Comparison of ENCODE assay signal across 14 cellular contexts in the genomic region with DNA sequence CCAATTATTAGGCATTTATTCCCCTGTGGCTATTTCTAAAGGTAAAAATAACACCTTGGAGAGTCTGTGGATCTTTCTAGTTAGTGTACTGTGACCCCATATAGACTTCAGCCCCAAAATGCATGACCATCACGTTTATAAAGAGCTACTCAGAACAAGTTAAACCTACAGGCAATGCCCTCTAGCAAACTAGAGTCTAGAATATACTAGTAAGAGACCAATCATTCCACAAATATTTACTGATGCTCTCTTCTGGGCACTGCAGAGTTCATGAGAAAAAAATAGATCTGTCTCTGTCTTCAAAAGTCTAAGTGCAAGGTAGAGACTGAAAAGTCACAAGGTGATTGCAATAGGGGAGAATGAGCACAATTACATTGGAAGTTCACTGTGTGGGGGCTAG. TPM values are rescaled to one million over a fixed set of nuclear protein-coding genes. Genes with fewer than 3 reads are reported as not detected.
A peak's percentile ranks its signal among the peaks of the same experiment; 100 is the strongest.
DNase-seq lines count a peak whose midpoint lies in the region; FAIRE-seq and TF ChIP-seq lines count a peak whose summit lies in the region.
"Had no signal": no experiment of that assay in that cellular context is flagged by ENCODE, and none has a peak within 500 bp of the region (broad histone marks: within the 10 kb centered on the region; RNA-seq: fewer than 3 reads in every experiment).

No MANE protein-coding gene starts in this region.

- H3K9me3 ChIP-seq in astrocyte (ENCODE audit: insufficient read depth, low read depth, low read length) (no peaks in the 10 kb centered on the region), mesenchymal stem cell (ENCODE audit: control insufficient read depth, low read length) (no peaks in the 10 kb centered on the region), tibial artery (no peaks in the 10 kb centered on the region)
- H3K9me3 ChIP-seq: A549, BE2C had no signal

- no peaks in the 10 kb centered on the region for H3K79me2 ChIP-seq in astrocyte (ENCODE audit: insufficient read depth, low read length)

- H3K27me3 ChIP-seq in astrocyte (ENCODE audit: insufficient read depth, low read length), result no peaks in the 10 kb centered on the region
- no peaks in the 10 kb centered on the region for H3K27me3 ChIP-seq in mesenchymal stem cell (ENCODE audit: control insufficient read depth in 1 of 2, insufficient read depth in 1 of 2, low read length in 2 of 2)
- H3K27me3 ChIP-seq in tibial artery, result no peaks in the 10 kb centered on the region
- H3K27me3 ChIP-seq: BE2C had no signal

- no peak overlapping the region for H2BK120ac ChIP-seq in mesenchymal stem cell (ENCODE audit: low read depth, low read length)

- H3K79me1 ChIP-seq in mesenchymal stem cell (replicated peaks; ENCODE audit: low read length, poor library complexity, severe bottlenecking), result no peaks in the 10 kb centered on the region

- H3K27ac ChIP-seq in astrocyte (ENCODE audit: low read depth, low read length) (no peak overlapping the region), mesenchymal stem cell (ENCODE audit: low read length, poor library complexity, severe bottlenecking) (no peak overlapping the region), tibial artery (peak overlapping the region; percentile 26 to 59)
- H3K27ac ChIP-seq: A549 had no signal

- no peak overlapping the region for H3K23ac ChIP-seq in mesenchymal stem cell (ENCODE audit: low read length in 2 of 2)

- no peak overlapping the region for H2BK5ac ChIP-seq in mesenchymal stem cell (ENCODE audit: low read depth, low read length, poor library complexity, severe bottlenecking)

- H3K14ac ChIP-seq in mesenchymal stem cell (ENCODE audit: low read length in 2 of 2), result no peak overlapping the region

- H3K4me3 Mint-ChIP-seq in HFFc6, result peak overlapping the region; percentile 12; the same call in 1 of the 2 replicates
- peak overlapping the region; percentile 11 for H3K4me3 Mint-ChIP-seq in astrocyte (ENCODE audit: unreplicated experiment)
- H3K4me3 Mint-ChIP-seq: CD14-positive monocyte; CD8-positive, alpha-beta T cell had no signal

- no peak overlapping the region for H4K91ac ChIP-seq in mesenchymal stem cell (ENCODE audit: low read length)

- H3K4me1 Mint-ChIP-seq in HFFc6 (ENCODE audit: low read depth), result peaks cover 76% of the 10 kb centered on the region
- H3K4me1 Mint-ChIP-seq in astrocyte (ENCODE audit: low read depth, unreplicated experiment), result peaks cover 53% of the 10 kb centered on the region
- H3K4me1 Mint-ChIP-seq: CD14-positive monocyte had no signal

- H3K27me3 Mint-ChIP-seq in HFFc6 (ENCODE audit: insufficient read depth) (no peaks in the 10 kb centered on the region), astrocyte (ENCODE audit: low read depth, unreplicated experiment) (no peaks in the 10 kb centered on the region)

- FAIRE-seq in astrocyte (lab: Jason Lieb, UNC), result no peak
- FAIRE-seq: A549, GM18507 had no signal

- TF ChIP-seq CTCF in HFFc6 (IDR thresholded peaks at IDR 0.05), result no peak
- no peak for TF ChIP-seq CTCF in astrocyte (IDR thresholded peaks at IDR 0.05; ENCODE audit: insufficient read depth, low read depth, low read length)
- no peak for TF ChIP-seq CTCF in tibial artery (IDR thresholded peaks at IDR 0.05)

- DNase-seq in HFFc6, result no peak
- DNase-seq in astrocyte (ENCODE audit: low read depth), result no peak
- no peak for DNase-seq in mesenchymal stem cell
- DNase-seq in tibial artery, result no peak
- no peak for DNase-seq in NCI-H146 treated with DMSO at 0.1 percent for 48 hours (lab: John Stamatoyannopoulos, UW; ENCODE audit: unreplicated experiment)
- no peak for DNase-seq in hippocampal formation (lab: John Stamatoyannopoulos, UW)
- DNase-seq in cerebellar nuclear complex (lab: John Stamatoyannopoulos, UW), result no peak
- DNase-seq: BE2C; CD8-positive, alpha-beta T cell; COR-L47; DND-41 had no signal

- H2AFZ ChIP-seq in astrocyte (ENCODE audit: low read depth, low read length), result no peak overlapping the region
- H2AFZ ChIP-seq in mesenchymal stem cell (ENCODE audit: low read depth, low read length), result no peak overlapping the region

- H3K4me3 ChIP-seq in astrocyte (ENCODE audit: insufficient read depth, low read depth, low read length) (no peak overlapping the region), mesenchymal stem cell (ENCODE audit: insufficient read depth in 1 of 2, low read depth in 1 of 2, low read length in 2 of 2) (no peak overlapping the region), tibial artery (no peak overlapping the region)
- H3K4me3 ChIP-seq: A549 had no signal

- no peaks in the 10 kb centered on the region for H4K20me1 ChIP-seq in astrocyte (ENCODE audit: insufficient read depth, low read length)

- H3K4me1 ChIP-seq in astrocyte (ENCODE audit: insufficient read depth, low read length) (no peaks in the 10 kb centered on the region), mesenchymal stem cell (ENCODE audit: control insufficient read depth, insufficient read depth, low read depth, low read length) (no peaks in the 10 kb centered on the region), tibial artery (peaks cover 0 to 47% (median 11%) of the 10 kb centered on the region in 4 donors)
- H3K4me1 ChIP-seq: A549, BE2C had no signal

- no peak overlapping the region for H2BK12ac ChIP-seq in mesenchymal stem cell (ENCODE audit: low read length in 2 of 2)

- no peak overlapping the region for H4K8ac ChIP-seq in mesenchymal stem cell (ENCODE audit: low read length)

- intact Hi-C loops in tibial artery (cut with DNase I; ENCODE audit: low total_unique reads), result loop anchor here (5.0 kb wide), 1 partner anchor 67 kb away; no protein-coding TSS in a partner anchor

- H3K9ac ChIP-seq in astrocyte (ENCODE audit: low read length), result no peak overlapping the region
- no peak overlapping the region for H3K9ac ChIP-seq in mesenchymal stem cell (ENCODE audit: low read length)

- H3K4ac ChIP-seq in mesenchymal stem cell (ENCODE audit: low read depth in 1 of 2, low read length in 2 of 2), result no peak overlapping the region

- no peaks in the 10 kb centered on the region for H3K36me3 ChIP-seq in astrocyte (ENCODE audit: insufficient read depth, low read length)
- H3K36me3 ChIP-seq in mesenchymal stem cell (ENCODE audit: control insufficient read depth in 1 of 2, insufficient read depth in 2 of 2, low read depth in 1 of 2, low read length in 2 of 2), result no peaks in the 10 kb centered on the region
- no peaks in the 10 kb centered on the region for H3K36me3 ChIP-seq in tibial artery
- H3K36me3 ChIP-seq: BE2C had no signal

- 60% methylated on average over 1 of the region's 1 CpG for WGBS in mesenchymal stem cell

- peaks cover 13% of the 10 kb centered on the region for H3K36me3 Mint-ChIP-seq in HFFc6 (ENCODE audit: low read depth)
- no peaks in the 10 kb centered on the region for H3K36me3 Mint-ChIP-seq in astrocyte (ENCODE audit: low read depth, unreplicated experiment)
- H3K36me3 Mint-ChIP-seq: CD14-positive monocyte; CD8-positive, alpha-beta T cell had no signal

- H3K4me2 ChIP-seq in astrocyte (ENCODE audit: low read length) (no peak overlapping the region), mesenchymal stem cell (ENCODE audit: low read length, poor library complexity, severe bottlenecking) (no peak overlapping the region)
- H3K4me2 ChIP-seq: A549 had no signal

- peak overlapping the region; percentile 5 for H2AK5ac ChIP-seq in mesenchymal stem cell (ENCODE audit: low read length, severe bottlenecking)

- H3K9me3 Mint-ChIP-seq in HFFc6, result no peaks in the 10 kb centered on the region; the same call in 1 of the 2 replicates
- H3K9me3 Mint-ChIP-seq in astrocyte (ENCODE audit: unreplicated experiment), result no peaks in the 10 kb centered on the region
- H3K9me3 Mint-ChIP-seq: CD8-positive, alpha-beta T cell had no signal

- no peak overlapping the region for H3K18ac ChIP-seq in mesenchymal stem cell (ENCODE audit: low read depth in 1 of 2, low read length in 2 of 2)

- no peak overlapping the region for H2BK15ac ChIP-seq in mesenchymal stem cell (ENCODE audit: low read depth, poor library complexity, severe bottlenecking)

- peak overlapping the region; percentile 48 for H3K27ac Mint-ChIP-seq in HFFc6
- H3K27ac Mint-ChIP-seq in astrocyte (ENCODE audit: unreplicated experiment), result peak overlapping the region; percentile 36
- H3K27ac Mint-ChIP-seq: CD14-positive monocyte; CD8-positive, alpha-beta T cell had no signal

RNA-seq across cellular contexts. Expression of a gene that starts 20.5 kb away (rescaled TPM):
- total RNA-seq in HFFc6 (2021; fragmentation: NEBNext Ultra II Directional; extraction: Animal tissue kit (Norgen Biotek cat#: 25700)), result 1,000 to 10,000 TPM; 1,066 to 1,726 (median 1,102) TPM
- 1,834 and 1,872 TPM in 2 replicates for total RNA-seq in astrocyte
- 820 TPM for polyA plus RNA-seq in mesenchymal stem cell (2013, experiment 1 of 2)
- polyA plus RNA-seq in mesenchymal stem cell (2013, experiment 2 of 2), result 785 TPM
- total RNA-seq: CD8-positive, alpha-beta T cell had no signal

Comparison
In these comparisons a context has a peak if more than half of its experiments do, and no peak if none do; other contexts are left out.
1. H3K27ac ChIP-seq: peak in tibial artery (2 of 2); none in astrocyte (single experiment) and mesenchymal stem cell (single experiment).